15 cellular contexts compared by ENCODE assay signal in the genomic region with DNA sequence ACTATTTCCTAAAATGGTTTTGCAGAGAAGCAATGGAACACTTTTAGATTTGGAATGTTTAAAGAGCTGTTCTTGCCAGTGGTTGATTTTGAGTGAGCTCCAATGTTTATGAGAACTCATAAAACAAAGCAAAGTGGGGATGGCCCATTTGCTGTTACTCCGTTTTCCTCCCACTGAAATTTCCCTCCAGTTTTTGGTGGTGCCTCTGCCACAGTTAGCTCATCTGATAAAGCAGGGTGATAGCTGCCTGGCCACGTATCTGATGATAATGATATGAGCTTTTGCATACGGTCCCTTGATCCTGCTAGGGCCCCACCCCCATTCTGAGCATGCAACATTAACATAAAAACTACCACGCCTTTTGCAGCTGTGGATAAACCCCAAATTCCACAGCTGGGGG. TPM values are rescaled to one million over a fixed set of nuclear protein-coding genes. Genes with fewer than 3 reads are reported as not detected.
DNase-seq lines count a peak whose midpoint lies in the region; ATAC-seq lines count a peak whose summit lies in the region.
"Had no signal": no experiment of that assay in that cellular context is flagged by ENCODE, and none has a peak within 500 bp of the region (broad histone marks: within the 10 kb centered on the region; RNA-seq: fewer than 3 reads in every experiment).

No MANE protein-coding gene starts in this region.

- no peak for DNase-seq in activated CD4-positive, alpha-beta memory T cell treated with anti-CD3 and anti-CD28 coated beads for 36 hours
- DNase-seq in activated CD4-positive, alpha-beta memory T cell treated with anti-CD3 and anti-CD28 coated beads, Interleukin-2, amount 10 ng/mL, durations not matched to agents 7 days and 5 days, result no peak
- DNase-seq in NCI-H526 (lab: John Stamatoyannopoulos, UW) (peak; percentile 84 to 92), NCI-H146 (lab: John Stamatoyannopoulos, UW) (no peak)
- no peak for DNase-seq in activated T-helper 2 cell treated with anti-CD3 and anti-CD28 coated beads, Interferon-gamma antibody, Interleukin-2, Interleukin-4, amounts not matched to agents 10 μg/mL and 5 μg/mL and 100 μg/mL, durations not matched to agents 14 hours and 24 hours and 36 hours (ENCODE audit: low spot score)
- DNase-seq in stimulated activated naive B cell treated with anti-CD40 and anti-IgM and Interleukin-4, amounts not matched to agents 10 μg/mL and 1 μg/mL and 100 μg/mL, for 72 hours, result no peak
- no peak for DNase-seq in activated CD8-positive, alpha-beta memory T cell treated with anti-CD3 and anti-CD28 coated beads for 24 hours
- DNase-seq: COR-L47, NCI-H1436, NCI-H2029 treated with DMSO at 0.1 percent for 48 hours, NCI-H2171 treated with DMSO at 0.1 percent for 48 hours, NCI-H82, Peyer's patch had no signal

- peaks cover 44% of the 10 kb centered on the region for H3K4me1 Mint-ChIP-seq in activated CD4-positive, alpha-beta memory T cell treated with anti-CD3 and anti-CD28 coated beads for 36 hours (ENCODE audit: low read depth)
- H3K4me1 Mint-ChIP-seq in activated CD4-positive, alpha-beta memory T cell treated with anti-CD3 and anti-CD28 coated beads, Interleukin-2, amount 10 ng/mL, durations not matched to agents 7 days and 5 days, result peaks cover 20% of the 10 kb centered on the region
- peaks cover 60% of the 10 kb centered on the region for H3K4me1 Mint-ChIP-seq in activated T-helper 2 cell treated with anti-CD3 and anti-CD28 coated beads, Interferon-gamma antibody, Interleukin-2, Interleukin-4, amounts not matched to agents 10 μg/mL and 5 μg/mL and 100 μg/mL, durations not matched to agents 14 hours and 24 hours and 36 hours (ENCODE audit: low read depth)
- peaks cover 58 to 96% of the 10 kb centered on the region in 2 donors for H3K4me1 Mint-ChIP-seq in stimulated activated naive B cell treated with anti-CD40 and anti-IgM and Interleukin-4, amounts not matched to agents 10 μg/mL and 1 μg/mL and 100 μg/mL, for 72 hours

- CTCF ChIA-PET in activated CD4-positive, alpha-beta memory T cell treated with anti-CD3 and anti-CD28 coated beads for 36 hours (lab: Charles Lee), result interaction anchor here (1.8 kb wide), 1 partner anchor 61 kb away, joined by 7 read pairs; no protein-coding TSS in a partner anchor
- CTCF ChIA-PET in activated CD4-positive, alpha-beta memory T cell treated with anti-CD3 and anti-CD28 coated beads, Interleukin-2, amount 10 ng/mL, durations not matched to agents 7 days and 5 days (lab: Charles Lee), result interaction anchor here (0.8 to 2.0 kb wide), 3 partner anchors 11 to 219 kb away, joined by 3 to 6 read pairs (median 4); no protein-coding TSS in a partner anchor

- no peaks in the 10 kb centered on the region for H3K9me3 Mint-ChIP-seq in activated CD4-positive, alpha-beta memory T cell treated with anti-CD3 and anti-CD28 coated beads for 36 hours
- H3K9me3 Mint-ChIP-seq in activated CD4-positive, alpha-beta memory T cell treated with anti-CD3 and anti-CD28 coated beads, Interleukin-2, amount 10 ng/mL, durations not matched to agents 7 days and 5 days, result no peaks in the 10 kb centered on the region
- no peaks in the 10 kb centered on the region for H3K9me3 Mint-ChIP-seq in activated T-helper 2 cell treated with anti-CD3 and anti-CD28 coated beads, Interferon-gamma antibody, Interleukin-2, Interleukin-4, amounts not matched to agents 10 μg/mL and 5 μg/mL and 100 μg/mL, durations not matched to agents 14 hours and 24 hours and 36 hours
- H3K9me3 Mint-ChIP-seq in stimulated activated naive B cell treated with anti-CD40 and anti-IgM and Interleukin-4, amounts not matched to agents 10 μg/mL and 1 μg/mL and 100 μg/mL, for 72 hours, result peaks cover 0 to 1% of the 10 kb centered on the region in 2 donors

- no peak for ATAC-seq in stimulated activated naive B cell treated with anti-CD40 and anti-IgM and Interleukin-4, amounts not matched to agents 10 μg/mL and 1 μg/mL and 100 μg/mL, for 72 hours (replicated peaks)
- ATAC-seq in GM21737 (IDR thresholded peaks at IDR 0.05; ENCODE audit: unreplicated experiment), result no peak
- ATAC-seq: Right ventricle myocardium inferior had no signal

- H3K27ac Mint-ChIP-seq in activated CD4-positive, alpha-beta memory T cell treated with anti-CD3 and anti-CD28 coated beads for 36 hours, result peak overlapping the region; percentile 33
- no peak overlapping the region for H3K27ac Mint-ChIP-seq in activated CD4-positive, alpha-beta memory T cell treated with anti-CD3 and anti-CD28 coated beads, Interleukin-2, amount 10 ng/mL, durations not matched to agents 7 days and 5 days
- H3K27ac Mint-ChIP-seq in activated T-helper 2 cell treated with anti-CD3 and anti-CD28 coated beads, Interferon-gamma antibody, Interleukin-2, Interleukin-4, amounts not matched to agents 10 μg/mL and 5 μg/mL and 100 μg/mL, durations not matched to agents 14 hours and 24 hours and 36 hours, result peak overlapping the region; percentile 38
- peak overlapping the region; percentile 97 for H3K27ac Mint-ChIP-seq in stimulated activated naive B cell treated with anti-CD40 and anti-IgM and Interleukin-4, amounts not matched to agents 10 μg/mL and 1 μg/mL and 100 μg/mL, for 72 hours

- peaks cover 47% of the 10 kb centered on the region for H3K36me3 Mint-ChIP-seq in activated CD4-positive, alpha-beta memory T cell treated with anti-CD3 and anti-CD28 coated beads for 36 hours
- peaks cover 30% of the 10 kb centered on the region for H3K36me3 Mint-ChIP-seq in activated CD4-positive, alpha-beta memory T cell treated with anti-CD3 and anti-CD28 coated beads, Interleukin-2, amount 10 ng/mL, durations not matched to agents 7 days and 5 days (ENCODE audit: low read depth)
- peaks cover 86% of the 10 kb centered on the region for H3K36me3 Mint-ChIP-seq in activated T-helper 2 cell treated with anti-CD3 and anti-CD28 coated beads, Interferon-gamma antibody, Interleukin-2, Interleukin-4, amounts not matched to agents 10 μg/mL and 5 μg/mL and 100 μg/mL, durations not matched to agents 14 hours and 24 hours and 36 hours (ENCODE audit: low read depth)
- peaks cover 93 to 97% of the 10 kb centered on the region in 2 donors for H3K36me3 Mint-ChIP-seq in stimulated activated naive B cell treated with anti-CD40 and anti-IgM and Interleukin-4, amounts not matched to agents 10 μg/mL and 1 μg/mL and 100 μg/mL, for 72 hours

- intact Hi-C loops in activated CD4-positive, alpha-beta memory T cell treated with anti-CD3 and anti-CD28 coated beads for 36 hours (cut with micrococcal nuclease), result loop anchor here (10.0 kb wide), 1 partner anchor 333 kb away; no protein-coding TSS in a partner anchor
- intact Hi-C loops in activated T-helper 2 cell treated with anti-CD3 and anti-CD28 coated beads, Interferon-gamma antibody, Interleukin-2, Interleukin-4, amounts not matched to agents 10 μg/mL and 5 μg/mL and 100 μg/mL, durations not matched to agents 14 hours and 24 hours and 36 hours (cut with micrococcal nuclease), result loop anchor here (10.0 kb wide), 1 partner anchor 1117 kb away; a partner anchor contains a TSS

- no peak overlapping the region for H3K4me3 Mint-ChIP-seq in activated CD4-positive, alpha-beta memory T cell treated with anti-CD3 and anti-CD28 coated beads for 36 hours
- no peak overlapping the region for H3K4me3 Mint-ChIP-seq in activated CD4-positive, alpha-beta memory T cell treated with anti-CD3 and anti-CD28 coated beads, Interleukin-2, amount 10 ng/mL, durations not matched to agents 7 days and 5 days
- peak overlapping the region; percentile 30 for H3K4me3 Mint-ChIP-seq in activated T-helper 2 cell treated with anti-CD3 and anti-CD28 coated beads, Interferon-gamma antibody, Interleukin-2, Interleukin-4, amounts not matched to agents 10 μg/mL and 5 μg/mL and 100 μg/mL, durations not matched to agents 14 hours and 24 hours and 36 hours (ENCODE audit: low read depth)
- H3K4me3 Mint-ChIP-seq in stimulated activated naive B cell treated with anti-CD40 and anti-IgM and Interleukin-4, amounts not matched to agents 10 μg/mL and 1 μg/mL and 100 μg/mL, for 72 hours, result peak overlapping the region; percentile 80 to 85

- no peaks in the 10 kb centered on the region for H3K27me3 Mint-ChIP-seq in activated CD4-positive, alpha-beta memory T cell treated with anti-CD3 and anti-CD28 coated beads for 36 hours
- H3K27me3 Mint-ChIP-seq in activated CD4-positive, alpha-beta memory T cell treated with anti-CD3 and anti-CD28 coated beads, Interleukin-2, amount 10 ng/mL, durations not matched to agents 7 days and 5 days, result no peaks in the 10 kb centered on the region
- no peaks in the 10 kb centered on the region for H3K27me3 Mint-ChIP-seq in activated T-helper 2 cell treated with anti-CD3 and anti-CD28 coated beads, Interferon-gamma antibody, Interleukin-2, Interleukin-4, amounts not matched to agents 10 μg/mL and 5 μg/mL and 100 μg/mL, durations not matched to agents 14 hours and 24 hours and 36 hours (ENCODE audit: low read depth)
- peaks cover 5 to 8% of the 10 kb centered on the region in 2 donors for H3K27me3 Mint-ChIP-seq in stimulated activated naive B cell treated with anti-CD40 and anti-IgM and Interleukin-4, amounts not matched to agents 10 μg/mL and 1 μg/mL and 100 μg/mL, for 72 hours

- POLR2A ChIA-PET in activated CD4-positive, alpha-beta memory T cell treated with anti-CD3 and anti-CD28 coated beads for 36 hours (lab: Charles Lee), result no interaction called here
- POLR2A ChIA-PET in activated CD4-positive, alpha-beta memory T cell treated with anti-CD3 and anti-CD28 coated beads, Interleukin-2, amount 10 ng/mL, durations not matched to agents 7 days and 5 days (lab: Charles Lee), result interaction anchor here (1.3 kb wide), 1 partner anchor 9 kb away, joined by 3 read pairs; no protein-coding TSS in a partner anchor

RNA-seq across cellular contexts. Expression of a gene that starts 10.4 kb away (rescaled TPM):
- total RNA-seq in activated CD4-positive, alpha-beta memory T cell treated with anti-CD3 and anti-CD28 coated beads for 36 hours, result 10 to 100 TPM; 21.8 to 23.0 TPM
- 1 to 10 TPM; 5.5 to 6.4 TPM for total RNA-seq in activated CD4-positive, alpha-beta memory T cell treated with anti-CD3 and anti-CD28 coated beads, Interleukin-2, amount 10 ng/mL, durations not matched to agents 7 days and 5 days
- 145 and 150 TPM in 2 replicates for total RNA-seq in activated T-helper 2 cell treated with anti-CD3 and anti-CD28 coated beads, Interferon-gamma antibody, Interleukin-2, Interleukin-4, amounts not matched to agents 10 μg/mL and 5 μg/mL and 100 μg/mL, durations not matched to agents 14 hours and 24 hours and 36 hours

Comparison
In these comparisons a context has a peak if more than half of its experiments do, and no peak if none do; other contexts are left out.
1. DNase-seq: peak in NCI-H526 (2 of 2); none in activated CD4-positive, alpha-beta memory T cell treated with anti-CD3 and anti-CD28 coated beads for 36 hours (single experiment), activated CD4-positive, alpha-beta memory T cell treated with anti-CD3 and anti-CD28 coated beads, Interleukin-2, amount 10 ng/mL, durations not matched to agents 7 days and 5 days (single experiment), activated T-helper 2 cell treated with anti-CD3 and anti-CD28 coated beads, Interferon-gamma antibody, Interleukin-2, Interleukin-4, amounts not matched to agents 10 μg/mL and 5 μg/mL and 100 μg/mL, durations not matched to agents 14 hours and 24 hours and 36 hours (single experiment), stimulated activated naive B cell treated with anti-CD40 and anti-IgM and Interleukin-4, amounts not matched to agents 10 μg/mL and 1 μg/mL and 100 μg/mL, for 72 hours (single experiment), NCI-H146 (single experiment) and activated CD8-positive, alpha-beta memory T cell treated with anti-CD3 and anti-CD28 coated beads for 24 hours (single experiment).
2. H3K4me3 Mint-ChIP-seq: peak in activated T-helper 2 cell treated with anti-CD3 and anti-CD28 coated beads, Interferon-gamma antibody, Interleukin-2, Interleukin-4, amounts not matched to agents 10 μg/mL and 5 μg/mL and 100 μg/mL, durations not matched to agents 14 hours and 24 hours and 36 hours (single experiment) and stimulated activated naive B cell treated with anti-CD40 and anti-IgM and Interleukin-4, amounts not matched to agents 10 μg/mL and 1 μg/mL and 100 μg/mL, for 72 hours (2 of 2); none in activated CD4-positive, alpha-beta memory T cell treated with anti-CD3 and anti-CD28 coated beads for 36 hours (single experiment) and activated CD4-positive, alpha-beta memory T cell treated with anti-CD3 and anti-CD28 coated beads, Interleukin-2, amount 10 ng/mL, durations not matched to agents 7 days and 5 days (single experiment).